10 cellular contexts compared by ENCODE assay signal in the genomic region with DNA sequence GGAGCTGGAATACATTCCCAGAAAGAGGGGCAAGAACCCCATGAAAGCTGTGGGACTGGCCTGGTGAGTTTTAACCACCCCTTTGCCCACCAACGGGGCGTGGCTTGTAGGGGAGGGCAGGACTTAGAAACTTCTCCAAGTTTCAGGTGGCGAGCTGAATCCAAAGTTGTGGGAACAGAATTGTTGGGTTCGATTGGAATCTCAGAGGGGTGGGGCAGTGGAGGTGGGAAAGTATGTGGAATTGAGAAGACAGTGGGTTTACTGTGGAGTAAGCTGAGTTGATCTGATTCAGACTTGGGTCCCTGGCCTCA. TPM values are rescaled to one million over a fixed set of nuclear protein-coding genes. Genes with fewer than 3 reads are reported as not detected.
DNase-seq lines count a peak whose midpoint lies in the region; ATAC-seq, FAIRE-seq and TF ChIP-seq lines count a peak whose summit lies in the region.
"Had no signal": no experiment of that assay in that cellular context is flagged by ENCODE, and none has a peak within 500 bp of the region (broad histone marks: within the 10 kb centered on the region; RNA-seq: fewer than 3 reads in every experiment).

No MANE protein-coding gene starts in this region.

- no peak for FAIRE-seq in endothelial cell of umbilical vein (lab: Jason Lieb, UNC)
- FAIRE-seq: endometrium had no signal

- POLR2A ChIA-PET in CD4-positive, alpha-beta T cell (lab: Charles Lee), result interaction anchor here (0.6 to 8.0 kb wide), 13 partner anchors 17 to 388 kb away, joined by 3 to 221 read pairs (median 10); a partner anchor contains a TSS
- POLR2A ChIA-PET in endothelial cell of umbilical vein (lab: Charles Lee), result interaction anchor here (1.1 to 1.4 kb wide), 2 partner anchors 11 to 16 kb away, joined by 3 to 5 read pairs; no protein-coding TSS in a partner anchor

- H3K9me1 ChIP-seq in endothelial cell of umbilical vein (replicated peaks; ENCODE audit: control insufficient read depth, extremely low read depth, insufficient read depth, low read length), result no peaks in the 10 kb centered on the region

- H3K27ac ChIP-seq in CD4-positive, alpha-beta T cell (ENCODE audit: low read depth, low read length), result no peak overlapping the region
- H3K27ac ChIP-seq in OCI-LY3 (ENCODE audit: low read length), result no peak overlapping the region
- no peak overlapping the region for H3K27ac ChIP-seq in endothelial cell of umbilical vein (ENCODE audit: insufficient read depth, low read depth, low read length)
- H3K27ac ChIP-seq in osteoblast (ENCODE audit: low read depth, low read length), result peak overlapping the region; percentile 69

- peak overlapping the region; percentile 81 for H3K27ac Mint-ChIP-seq in CD4-positive, alpha-beta T cell

- no peaks in the 10 kb centered on the region for H3K9me3 ChIP-seq in CD4-positive, alpha-beta T cell (ENCODE audit: control insufficient read depth, low read length)
- H3K9me3 ChIP-seq in OCI-LY3 (ENCODE audit: insufficient read depth, low read length) (no peaks in the 10 kb centered on the region), endothelial cell of umbilical vein (replicated peaks; ENCODE audit: control insufficient read depth, insufficient read depth, low read length) (no peaks in the 10 kb centered on the region), osteoblast (ENCODE audit: low read depth, low read length) (no peaks in the 10 kb centered on the region)

- peaks cover 16% of the 10 kb centered on the region for H3K4me1 ChIP-seq in OCI-LY3 (ENCODE audit: low read length)
- peaks cover 19% of the 10 kb centered on the region for H3K4me1 ChIP-seq in endothelial cell of umbilical vein (ENCODE audit: control insufficient read depth, extremely low read depth, insufficient read depth, low read length)
- peaks cover 30% of the 10 kb centered on the region for H3K4me1 ChIP-seq in osteoblast (ENCODE audit: insufficient read depth, low read length)

- peak overlapping the region; percentile 88 for H3K4me3 Mint-ChIP-seq in CD4-positive, alpha-beta T cell

- peaks cover 54% of the 10 kb centered on the region for H3K4me1 Mint-ChIP-seq in CD4-positive, alpha-beta T cell (ENCODE audit: low read depth)

- no peak for ATAC-seq in CD4-positive, alpha-beta T cell (ENCODE audit: poor library complexity)
- ATAC-seq in GM21360 (IDR thresholded peaks at IDR 0.05; ENCODE audit: unreplicated experiment), result no peak
- ATAC-seq in GM18517 (IDR thresholded peaks at IDR 0.05; ENCODE audit: unreplicated experiment), result no peak

- no peaks in the 10 kb centered on the region for H3K27me3 ChIP-seq in CD4-positive, alpha-beta T cell (ENCODE audit: control insufficient read depth, insufficient read depth, low read length)
- H3K27me3 ChIP-seq in OCI-LY3 (ENCODE audit: low read depth, low read length), result no peaks in the 10 kb centered on the region
- H3K27me3 ChIP-seq in endothelial cell of umbilical vein (ENCODE audit: control insufficient read depth in 2 of 2, insufficient read depth in 2 of 2, low read length in 2 of 2), result no peaks in the 10 kb centered on the region
- H3K27me3 ChIP-seq in osteoblast (ENCODE audit: insufficient read depth, low read length), result no peaks in the 10 kb centered on the region

- intact Hi-C loops in CD4-positive, alpha-beta T cell (cut with DNase I, micrococcal nuclease), result loop anchor here (2.0 to 5.0 kb wide), 2 partner anchors 55 to 386 kb away; a partner anchor contains a TSS
- intact Hi-C loops in endothelial cell of umbilical vein (cut with micrococcal nuclease), result loop anchor here (2.0 to 5.0 kb wide), 2 partner anchors 51 to 376 kb away; no protein-coding TSS in a partner anchor

- no peak for TF ChIP-seq POLR2A in endothelial cell of umbilical vein (IDR thresholded peaks at IDR 0.05; ENCODE audit: low read depth, low read length)

- H2AFZ ChIP-seq in OCI-LY3 (ENCODE audit: low read depth, low read length) (no peak overlapping the region), endothelial cell of umbilical vein (ENCODE audit: low read depth, low read length) (no peak overlapping the region), osteoblast (ENCODE audit: low read length) (no peak overlapping the region)

- no peaks in the 10 kb centered on the region for H3K27me3 Mint-ChIP-seq in CD4-positive, alpha-beta T cell

- no peaks in the 10 kb centered on the region for H3K36me3 ChIP-seq in OCI-LY3 (replicated peaks; ENCODE audit: low read depth, low read length)
- H3K36me3 ChIP-seq in endothelial cell of umbilical vein (ENCODE audit: control insufficient read depth in 2 of 2, extremely low read depth in 1 of 2, insufficient read depth in 2 of 2, low read length in 2 of 2), result peaks cover 14 to 40% of the 10 kb centered on the region in 2 experiments
- H3K36me3 ChIP-seq in osteoblast (ENCODE audit: insufficient read depth, low read length), result peaks cover 47% of the 10 kb centered on the region

- H3K4me3 ChIP-seq in OCI-LY3 (ENCODE audit: low read length) (peak overlapping the region; percentile 98), endothelial cell of umbilical vein (replicated peaks in 1 of 3; ENCODE audit: insufficient read depth in 1 of 3, low read depth in 1 of 3, low read length in 3 of 3) (peak overlapping the region in 1 of 3 experiments; percentile 45), osteoblast (ENCODE audit: insufficient read depth, low read length) (peak overlapping the region; percentile 97)

- H4K20me1 ChIP-seq in OCI-LY3 (ENCODE audit: insufficient read depth, low read length) (no peaks in the 10 kb centered on the region), endothelial cell of umbilical vein (replicated peaks; ENCODE audit: control insufficient read depth, extremely low read depth, insufficient read depth, low read length) (no peaks in the 10 kb centered on the region), osteoblast (ENCODE audit: insufficient read depth, low read length) (peaks cover 20% of the 10 kb centered on the region)

- no peak for TF ChIP-seq CTCF in CD4-positive, alpha-beta T cell (IDR thresholded peaks at IDR 0.05)
- TF ChIP-seq CTCF in OCI-LY3 (IDR thresholded peaks at IDR 0.05; ENCODE audit: low read depth, low read length) (no peak), endothelial cell of umbilical vein (IDR thresholded peaks at IDR 0.05; ENCODE audit: extremely low read depth in 1 of 2, insufficient read depth in 1 of 2, low read depth in 1 of 2, low read length in 2 of 2) (no peak), osteoblast (IDR thresholded peaks at IDR 0.05; ENCODE audit: extremely low read depth, low read depth, low read length) (no peak)

- H3K9me3 Mint-ChIP-seq in CD4-positive, alpha-beta T cell, result no peaks in the 10 kb centered on the region

- peaks cover 64% of the 10 kb centered on the region for H3K36me3 Mint-ChIP-seq in CD4-positive, alpha-beta T cell (ENCODE audit: low read depth)

- CTCF ChIA-PET in CD4-positive, alpha-beta T cell (lab: Charles Lee), result interaction anchor here (1.2 to 6.5 kb wide), 6 partner anchors 15 to 124 kb away, joined by 3 to 68 read pairs (median 16); a partner anchor contains a TSS
- CTCF ChIA-PET in endothelial cell of umbilical vein (lab: Charles Lee), result interaction anchor here (0.7 to 7.0 kb wide), 12 partner anchors 14 to 576 kb away, joined by 3 to 99 read pairs (median 8); a partner anchor contains a TSS

- BruUV-seq in endothelial cell of umbilical vein (replicated peaks; lab: Mats Ljungman, UMichigan), result no TSS peak

- no peak for DNase-seq in CD4-positive, alpha-beta T cell
- no peak for DNase-seq in endothelial cell of umbilical vein (ENCODE audit: low read depth, low spot score)
- peak; percentile 65 for DNase-seq in osteoblast (ENCODE audit: insufficient read length, low spot score, missing footprints)
- no peak for DNase-seq in stimulated activated naive CD4-positive, alpha-beta T cell treated with Interleukin-2 at 50 U/mL for 16 hours (lab: John Stamatoyannopoulos, UW)
- no peak for DNase-seq in stimulated activated CD4-positive, alpha-beta T cell treated with anti-CD3 and anti-CD28 coated beads, Interleukin-4, amount 100 ng/mL, for 1 hour
- DNase-seq: NK-92 treated with Interleukin-12 subunit alpha and Interleukin-12 subunit beta, amount 100 ng/mL, for 24 hours had no signal

- dilution Hi-C loops in endothelial cell of umbilical vein (cut with MboI; ENCODE audit: extremely low pct_ligation_motif_present, low sequenced_read_pairs), result no loop called here

- peak overlapping the region; percentile 98 for H3K4me2 ChIP-seq in OCI-LY3 (ENCODE audit: low read length)
- H3K4me2 ChIP-seq in endothelial cell of umbilical vein (ENCODE audit: insufficient read depth, low read length), result peak overlapping the region; percentile 93
- peak overlapping the region; percentile 99 for H3K4me2 ChIP-seq in osteoblast (ENCODE audit: insufficient read depth, low read length)

- H3K79me2 ChIP-seq in OCI-LY3 (ENCODE audit: low read length), result peaks cover 6% of the 10 kb centered on the region
- H3K79me2 ChIP-seq in endothelial cell of umbilical vein (ENCODE audit: control insufficient read depth, insufficient read depth, low read length), result peaks cover 7% of the 10 kb centered on the region
- H3K79me2 ChIP-seq in osteoblast (ENCODE audit: insufficient read depth, low read length), result peaks cover 59% of the 10 kb centered on the region

- peak overlapping the region; percentile 89; the same call in 1 of the 2 replicates for H3K9ac ChIP-seq in OCI-LY3 (ENCODE audit: low read length)
- H3K9ac ChIP-seq in endothelial cell of umbilical vein (replicated peaks; ENCODE audit: extremely low read depth, insufficient read depth, low read length), result no peak overlapping the region

RNA-seq across cellular contexts. Expression of a gene that starts 1.1 kb away (rescaled TPM):
- 10 to 100 TPM in 1 of 2 experiments, 1 to 10 TPM in 1; 9.2 to 10.6 TPM for total RNA-seq in CD4-positive, alpha-beta T cell
- total RNA-seq in endothelial cell of umbilical vein (56.1 and 56.6 TPM in 2 replicates), osteoblast (23.2 and 24.2 TPM in 2 replicates)
- 88.3 and 98.9 TPM in 2 replicates for polyA plus RNA-seq in endothelial cell of umbilical vein
- polyA plus RNA-seq in endothelial cell of umbilical vein (2011; cell fraction: cytosol; rRNA removed), result 81.0 and 85.8 TPM in 2 replicates
- 38.6 and 41.8 TPM in 2 replicates for polyA plus RNA-seq in endothelial cell of umbilical vein (2011; cell fraction: nucleus; rRNA removed)
- 67.0 and 68.1 TPM in 2 replicates for polyA plus RNA-seq in endothelial cell of umbilical vein (2012)
- 27.1 and 28.2 TPM in 2 replicates for polyA minus RNA-seq in endothelial cell of umbilical vein
- polyA minus RNA-seq in endothelial cell of umbilical vein (2011; cell fraction: cytosol; rRNA and poly(A)+ RNA removed), result 10.1 TPM
- polyA minus RNA-seq in endothelial cell of umbilical vein (2011; cell fraction: nucleus; rRNA and poly(A)+ RNA removed), result 7.1 and 10.4 TPM in 2 replicates

RNA-seq across cellular contexts. Expression of a gene that starts 1.5 kb away (rescaled TPM):
- 10 to 100 TPM; 40.2 to 42.5 TPM for total RNA-seq in CD4-positive, alpha-beta T cell
- total RNA-seq in endothelial cell of umbilical vein, result 59.7 and 69.3 TPM in 2 replicates
- polyA plus RNA-seq in endothelial cell of umbilical vein, result 84.4 and 99.0 TPM in 2 replicates
- 75.4 and 77.0 TPM in 2 replicates for polyA plus RNA-seq in endothelial cell of umbilical vein (2011; cell fraction: cytosol; rRNA removed)
- polyA plus RNA-seq in endothelial cell of umbilical vein (2011; cell fraction: nucleus; rRNA removed), result 106 and 107 TPM in 2 replicates
- 61.2 and 63.0 TPM in 2 replicates for polyA plus RNA-seq in endothelial cell of umbilical vein (2012)
- polyA minus RNA-seq in endothelial cell of umbilical vein, result 44.1 and 48.6 TPM in 2 replicates
- 29.8 TPM for polyA minus RNA-seq in endothelial cell of umbilical vein (2011; cell fraction: cytosol; rRNA and poly(A)+ RNA removed)
- polyA minus RNA-seq in endothelial cell of umbilical vein (2011; cell fraction: nucleus; rRNA and poly(A)+ RNA removed), result 18.0 and 19.7 TPM in 2 replicates
- 85.7 and 97.0 TPM in 2 replicates for total RNA-seq in osteoblast

RNA-seq across cellular contexts. Expression of a gene that starts 10.6 kb away (rescaled TPM):
- 1 to 10 TPM; 1.6 to 1.8 TPM for total RNA-seq in CD4-positive, alpha-beta T cell
- total RNA-seq in endothelial cell of umbilical vein, result 0.60 and 0.75 TPM in 2 replicates
- 0.14 TPM in 2 replicates for polyA plus RNA-seq in endothelial cell of umbilical vein
- polyA plus RNA-seq in endothelial cell of umbilical vein (2011; cell fraction: cytosol; rRNA removed), result 0.03 and 0.20 TPM in 2 replicates
- polyA plus RNA-seq in endothelial cell of umbilical vein (2011; cell fraction: nucleus; rRNA removed), result 0.53 and 0.60 TPM in 2 replicates
- polyA plus RNA-seq in endothelial cell of umbilical vein (2012), result 0.15 and 0.25 TPM in 2 replicates
- polyA minus RNA-seq in endothelial cell of umbilical vein, result 0.57 and 0.61 TPM in 2 replicates
- not detected for polyA minus RNA-seq in endothelial cell of umbilical vein (2011; cell fraction: cytosol; rRNA and poly(A)+ RNA removed)
- 0.72 and 1.3 TPM in 2 replicates for polyA minus RNA-seq in endothelial cell of umbilical vein (2011; cell fraction: nucleus; rRNA and poly(A)+ RNA removed)
- 0.36 TPM in 1 of 2 replicates, not detected in the other for total RNA-seq in osteoblast

RNA-seq across cellular contexts. Expression of a gene that starts 20.9 kb away (rescaled TPM):
- total RNA-seq in CD4-positive, alpha-beta T cell, result 100 to 1,000 TPM in 1 of 2 experiments, 10 to 100 TPM in 1; 99.2 to 102 TPM
- 141 and 159 TPM in 2 replicates for total RNA-seq in endothelial cell of umbilical vein
- 229 and 243 TPM in 2 replicates for polyA plus RNA-seq in endothelial cell of umbilical vein
- polyA plus RNA-seq in endothelial cell of umbilical vein (2011; cell fraction: cytosol; rRNA removed), result 146 and 160 TPM in 2 replicates
- polyA plus RNA-seq in endothelial cell of umbilical vein (2011; cell fraction: nucleus; rRNA removed), result 128 and 161 TPM in 2 replicates
- 198 and 248 TPM in 2 replicates for polyA plus RNA-seq in endothelial cell of umbilical vein (2012)
- 226 and 287 TPM in 2 replicates for polyA minus RNA-seq in endothelial cell of umbilical vein
- 8.9 TPM for polyA minus RNA-seq in endothelial cell of umbilical vein (2011; cell fraction: cytosol; rRNA and poly(A)+ RNA removed)
- 44.2 and 57.5 TPM in 2 replicates for polyA minus RNA-seq in endothelial cell of umbilical vein (2011; cell fraction: nucleus; rRNA and poly(A)+ RNA removed)
- 155 and 187 TPM in 2 replicates for total RNA-seq in osteoblast

RNA-seq across cellular contexts. Expression of a gene that starts 54.5 kb away (rescaled TPM):
- 100 to 1,000 TPM; 448 to 452 TPM for total RNA-seq in CD4-positive, alpha-beta T cell
- 455 and 483 TPM in 2 replicates for total RNA-seq in endothelial cell of umbilical vein
- 417 and 433 TPM in 2 replicates for polyA plus RNA-seq in endothelial cell of umbilical vein
- 499 and 555 TPM in 2 replicates for polyA plus RNA-seq in endothelial cell of umbilical vein (2011; cell fraction: cytosol; rRNA removed)
- polyA plus RNA-seq in endothelial cell of umbilical vein (2011; cell fraction: nucleus; rRNA removed), result 278 and 328 TPM in 2 replicates
- 474 and 501 TPM in 2 replicates for polyA plus RNA-seq in endothelial cell of umbilical vein (2012)
- 393 and 414 TPM in 2 replicates for polyA minus RNA-seq in endothelial cell of umbilical vein
- polyA minus RNA-seq in endothelial cell of umbilical vein (2011; cell fraction: cytosol; rRNA and poly(A)+ RNA removed), result 95.7 TPM
- polyA minus RNA-seq in endothelial cell of umbilical vein (2011; cell fraction: nucleus; rRNA and poly(A)+ RNA removed), result 178 and 226 TPM in 2 replicates
- total RNA-seq in osteoblast, result 301 and 315 TPM in 2 replicates
